Comparison of ENCODE assay signal across 12 cellular contexts in the genomic region with DNA sequence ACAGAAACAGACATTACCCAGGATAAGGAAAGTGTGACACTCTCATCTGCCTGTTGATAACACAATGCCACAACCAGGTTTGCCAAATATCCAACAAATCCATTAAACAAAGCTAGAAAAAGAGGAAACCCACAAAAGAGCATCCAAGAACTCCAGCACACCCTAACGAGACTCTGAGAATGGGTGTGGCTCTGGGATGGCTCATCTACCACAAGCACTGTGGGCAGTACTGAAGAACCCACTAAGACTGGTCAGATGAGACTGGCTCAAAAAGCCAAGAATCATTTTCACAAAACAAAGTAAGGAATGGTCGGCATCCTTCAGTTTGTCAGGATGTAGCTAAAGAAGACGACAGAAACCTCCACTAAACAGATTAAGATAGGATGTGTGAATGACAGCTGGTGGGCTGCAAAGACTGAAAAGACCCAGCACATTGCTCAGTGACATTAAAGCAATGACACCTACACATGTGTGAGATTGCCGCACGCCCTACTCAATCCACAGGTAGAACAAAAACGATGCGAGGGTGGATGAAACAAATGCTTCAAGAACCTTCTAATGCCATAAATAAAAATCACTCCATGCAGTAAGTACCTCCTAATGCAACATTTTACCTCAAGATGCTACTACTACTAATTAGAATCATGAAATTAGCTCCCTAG. TPM values are rescaled to one million over a fixed set of nuclear protein-coding genes. Genes with fewer than 3 reads are reported as not detected.
A peak's percentile ranks its signal among the peaks of the same experiment; 100 is the strongest.
DNase-seq lines count a peak whose midpoint lies in the region; ATAC-seq, FAIRE-seq and TF ChIP-seq lines count a peak whose summit lies in the region.
"Had no signal": no experiment of that assay in that cellular context is flagged by ENCODE, and none has a peak within 500 bp of the region (broad histone marks: within the 10 kb centered on the region; RNA-seq: fewer than 3 reads in every experiment).

No MANE protein-coding gene starts in this region.

- no peak for DNase-seq in D721Med (ENCODE audit: insufficient read length, low spot score)
- peak; percentile 19 for DNase-seq in PC-3
- DNase-seq in mucosa of descending colon = peak in 1 of 3 donors; percentile 47
- DNase-seq in DMS114 treated with DMSO at 0.1 percent for 48 hours (lab: John Stamatoyannopoulos, UW; ENCODE audit: unreplicated experiment) = no peak
- no peak for DNase-seq in NCI-H524 treated with DMSO at 0.1 percent for 48 hours (lab: John Stamatoyannopoulos, UW)
- DNase-seq in brain microvascular endothelial cell = no peak
- DNase-seq in CD14-positive monocyte (ENCODE audit: low spot score) = no peak
- DNase-seq: activated gamma-delta T cell treated with Interleukin-2 at 50 U/mL for 16 hours, islet precursor cell, KG1, nephron progenitor cell had no signal

- H3K4me1 ChIP-seq in PC-3 (ENCODE audit: insufficient read depth, low read length) (peaks cover 7% of the 10 kb centered on the region; the same call in 1 of the 2 replicates), mucosa of descending colon (ENCODE audit: low read depth) (peaks cover 43% of the 10 kb centered on the region)

- in situ Hi-C loops in brain microvascular endothelial cell (cut with HindIII; ENCODE audit: low pct_ligation_motif_present, low sequenced_read_pairs) = no loop called here

- POLR2A ChIA-PET in PC-3 (lab: Charles Lee; ENCODE audit: unreplicated experiment) = no interaction called here

- FAIRE-seq in D721Med (lab: Jason Lieb, UNC) = peak; percentile 73

- peak; percentile 16 for ATAC-seq in GM21367 (IDR thresholded peaks at IDR 0.05; ENCODE audit: unreplicated experiment)
- ATAC-seq in PC-3 = no peak
- ATAC-seq in mucosa of descending colon = peak; percentile 56

- no peak overlapping the region for H3K4me3 ChIP-seq in PC-3 (ENCODE audit: low read length)
- no peak overlapping the region for H3K4me3 ChIP-seq in mucosa of descending colon
- no peak overlapping the region for H3K4me3 ChIP-seq in brain microvascular endothelial cell (ENCODE audit: low read depth, low read length)

- no peaks in the 10 kb centered on the region for H4K20me1 ChIP-seq in PC-3 (ENCODE audit: low read length)

- TF ChIP-seq CTCF in D721Med (IDR thresholded peaks at IDR 0.05; ENCODE audit: insufficient read depth, missing control alignments) = no peak
- no peak for TF ChIP-seq CTCF in PC-3 (conservative IDR thresholded peaks at IDR 0.05; ENCODE audit: low read depth, low read length)
- no peak for TF ChIP-seq CTCF in mucosa of descending colon (IDR thresholded peaks at IDR 0.05)
- TF ChIP-seq CTCF in brain microvascular endothelial cell (IDR thresholded peaks at IDR 0.05; ENCODE audit: low read depth, low read length, missing control alignments) = no peak
- no peak for TF ChIP-seq CTCF in CD14-positive monocyte (IDR thresholded peaks at IDR 0.05)

- H3K27me3 Mint-ChIP-seq in CD14-positive monocyte (ENCODE audit: low read depth in 3 of 3) = peaks cover 0 to 2% (median 0%) of the 10 kb centered on the region in 3 donors

- intact Hi-C loops in PC-3 (cut with micrococcal nuclease) = no loop called here
- intact Hi-C loops in mucosa of descending colon (cut with DNase I, micrococcal nuclease) = no loop called here
- intact Hi-C loops in CD14-positive monocyte (cut with micrococcal nuclease) = no loop called here

- H3K79me2 ChIP-seq in PC-3 (ENCODE audit: low read length) = no peaks in the 10 kb centered on the region

- no peak overlapping the region for H3K4me3 Mint-ChIP-seq in CD14-positive monocyte
- H3K4me3 Mint-ChIP-seq: nephron progenitor cell had no signal

- no TSS peak for BruUV-seq in PC-3 (replicated peaks; lab: Mats Ljungman, UMichigan)

- H3K27ac ChIP-seq in PC-3 (ENCODE audit: low read length) = no peak overlapping the region
- H3K27ac ChIP-seq in brain microvascular endothelial cell = no peak overlapping the region

- no peak overlapping the region for H3K9ac ChIP-seq in PC-3 (ENCODE audit: low read length)

- H3K27ac Mint-ChIP-seq in CD14-positive monocyte = no peak overlapping the region
- H3K27ac Mint-ChIP-seq: nephron progenitor cell had no signal

- H3K4me2 ChIP-seq in PC-3 (ENCODE audit: low read length) = no peak overlapping the region

- H3K9me3 Mint-ChIP-seq in CD14-positive monocyte = no peaks in the 10 kb centered on the region
- H3K9me3 Mint-ChIP-seq: nephron progenitor cell had no signal

- no peaks in the 10 kb centered on the region for H3K36me3 Mint-ChIP-seq in CD14-positive monocyte

- H3K9me2 ChIP-seq in PC-3 (replicated peaks; ENCODE audit: low read length) = no peaks in the 10 kb centered on the region

- no peak overlapping the region for H2AFZ ChIP-seq in PC-3 (ENCODE audit: low read length)

- H3F3A ChIP-seq in PC-3 (ENCODE audit: low read length, unreplicated experiment) = no peaks in the 10 kb centered on the region

- H3K9me3 ChIP-seq in PC-3 (ENCODE audit: low read length) (no peaks in the 10 kb centered on the region), mucosa of descending colon (no peaks in the 10 kb centered on the region)

- H3K36me3 ChIP-seq in PC-3 (ENCODE audit: low read depth, low read length) = no peaks in the 10 kb centered on the region
- no peaks in the 10 kb centered on the region for H3K36me3 ChIP-seq in mucosa of descending colon (ENCODE audit: low read depth)
- H3K36me3 ChIP-seq in brain microvascular endothelial cell (replicated peaks) = no peaks in the 10 kb centered on the region

- CTCF ChIA-PET in PC-3 (lab: Charles Lee) = no interaction called here

- peaks cover 28% of the 10 kb centered on the region for H3K4me1 Mint-ChIP-seq in CD14-positive monocyte
- H3K4me1 Mint-ChIP-seq: nephron progenitor cell had no signal

- H3K27me3 ChIP-seq in PC-3 (ENCODE audit: low read length) = no peaks in the 10 kb centered on the region
- H3K27me3 ChIP-seq in brain microvascular endothelial cell (replicated peaks) = no peaks in the 10 kb centered on the region

RNA-seq across cellular contexts. Expression of gene ATP8A1, which starts 14.6 kb away (rescaled TPM):
- total RNA-seq in PC-3 (2014; rRNA removed) (3.9 and 5.3 TPM in 2 replicates), mucosa of descending colon (10 to 100 TPM; 40.3 to 92.0 (median 41.1) TPM)
- 1 to 10 TPM; 2.2 to 3.2 TPM for polyA plus RNA-seq in CD14-positive monocyte
